ENCODE assay signal across 8 cellular contexts in the genomic region with DNA sequence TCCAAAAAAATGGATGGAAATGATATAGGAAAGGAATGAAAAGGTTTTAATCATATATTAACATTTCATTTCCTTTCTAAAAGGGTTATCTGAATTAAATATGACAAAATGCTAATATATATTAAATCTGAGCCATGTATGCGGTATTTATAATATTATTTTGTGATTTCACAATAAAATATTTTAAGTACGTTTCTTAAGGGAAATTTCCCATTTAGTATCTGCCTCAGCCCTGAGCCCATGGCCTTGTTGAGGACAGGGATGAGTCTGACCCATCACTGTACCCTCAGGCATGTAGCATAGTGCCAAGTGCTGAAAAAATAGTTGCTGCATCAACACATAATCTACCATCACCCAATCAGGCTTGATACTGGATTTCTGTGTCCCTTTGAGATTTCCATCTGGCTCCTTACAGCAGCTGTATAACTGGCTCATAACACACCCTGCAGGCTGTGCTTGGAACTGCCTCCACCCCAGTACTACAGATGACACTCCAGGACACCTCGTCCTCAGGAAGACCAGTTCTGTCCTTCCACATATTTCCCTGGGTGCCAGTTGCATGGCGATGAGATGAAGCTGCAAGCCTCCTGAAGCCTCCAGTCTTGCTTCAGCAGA. TPM values are rescaled to one million over a fixed set of nuclear protein-coding genes. Genes with fewer than 3 reads are reported as not detected.
A peak's percentile ranks its signal among the peaks of the same experiment; 100 is the strongest.
DNase-seq lines count a peak whose midpoint lies in the region; ATAC-seq, FAIRE-seq and TF ChIP-seq lines count a peak whose summit lies in the region.

No MANE protein-coding gene starts in this region.

- no peaks in the 10 kb centered on the region for H3K36me3 ChIP-seq in ovary

- peaks cover 4% of the 10 kb centered on the region for H3K4me1 ChIP-seq in ovary (ENCODE audit: insufficient read depth)

- WGBS in ovary, 3 donors, result 84 to 93% (median 91%) methylated on average over 4 of the region's 4 CpGs

- no peak for FAIRE-seq in frontal cortex (lab: Jason Lieb, UNC)

- peak; percentile 76 for ATAC-seq in HG03280 (IDR thresholded peaks at IDR 0.05; ENCODE audit: unreplicated experiment)

- DNase-seq in activated gamma-delta T cell treated with Interleukin-2 at 50 U/mL for 16 hours (peak; percentile 4), activated gamma-delta T cell (lab: John Stamatoyannopoulos, UW) (no peak), kidney tubule cell (ENCODE audit: low spot score) (peak; percentile 27), AG08396 (ENCODE audit: low spot score) (no peak), frontal cortex (ENCODE audit: low spot score in 2 of 2) (no peak), ovary (no peak)

- H3K27ac ChIP-seq in VCaP (no peak overlapping the region), ovary (no peak overlapping the region)

- no peaks in the 10 kb centered on the region for H3K27me3 ChIP-seq in ovary

- H3K4me3 ChIP-seq in ovary, result no peak overlapping the region

- no peak for TF ChIP-seq EP300 in ovary (IDR thresholded peaks at IDR 0.05)

- no peak for TF ChIP-seq POLR2A in ovary (IDR thresholded peaks at IDR 0.05)

- peak; percentile 45; the same call in 1 of the 2 replicates for TF ChIP-seq CTCF in VCaP (conservative IDR thresholded peaks at IDR 0.05)
- no peak for TF ChIP-seq CTCF in ovary (IDR thresholded peaks at IDR 0.05)

- intact Hi-C loops in ovary (cut with DNase I), result no loop called here

- H3K9me3 ChIP-seq in ovary, result no peaks in the 10 kb centered on the region

RNA-seq across cellular contexts. Expression of a gene that starts 59.4 kb away (rescaled TPM):
- 2.9 TPM for total RNA-seq in frontal cortex
- 1 to 10 TPM in 5 of 7 donors, under 1 TPM in 2; 0.48 to 4.1 (median 1.6) TPM for total RNA-seq in ovary
- polyA plus RNA-seq in ovary, result 1 to 10 TPM; 1.1 to 1.3 TPM

Comparison
In these comparisons a context has a peak if more than half of its experiments do, and no peak if none do; other contexts are left out.
1. DNase-seq: peak in activated gamma-delta T cell treated with Interleukin-2 at 50 U/mL for 16 hours (single experiment) and kidney tubule cell (single experiment); none in activated gamma-delta T cell (single experiment), AG08396 (single experiment), frontal cortex (0 of 2) and ovary (0 of 5).